8 cellular contexts compared by ENCODE assay signal in the genomic region with DNA sequence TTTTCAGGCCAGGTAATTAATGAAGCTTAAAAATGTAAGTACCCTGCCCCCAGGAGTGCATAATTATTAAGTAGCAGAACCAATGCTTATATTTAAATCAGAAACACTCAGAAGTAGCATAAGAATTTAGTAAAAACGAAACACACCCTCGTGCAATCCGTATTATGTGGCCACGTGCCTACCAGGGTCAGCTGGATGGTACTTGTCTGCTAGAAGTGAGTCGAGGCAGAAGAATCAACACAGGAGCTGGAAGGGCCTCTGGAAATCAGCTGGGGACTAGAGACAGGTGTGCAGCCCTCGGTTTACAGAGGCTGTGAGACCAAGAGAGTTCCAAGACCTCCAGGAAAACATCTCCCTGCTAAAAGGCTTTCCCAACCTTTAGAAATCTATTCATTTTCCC. TPM values are rescaled to one million over a fixed set of nuclear protein-coding genes. Genes with fewer than 3 reads are reported as not detected.
DNase-seq lines count a peak whose midpoint lies in the region; ATAC-seq, FAIRE-seq and TF ChIP-seq lines count a peak whose summit lies in the region.

No MANE protein-coding gene starts in this region.

- intact Hi-C loops in colonic mucosa (cut with DNase I) (loop anchor here (5.0 kb wide), 2 partner anchors 56 to 126 kb away; a partner anchor contains a TSS), mucosa of descending colon (cut with DNase I, micrococcal nuclease) (loop anchor here in 1 of 2 donors (10.0 kb wide), 1 partner anchor 76 kb away; no protein-coding TSS in a partner anchor)

- DNase-seq in stimulated activated CD4-positive, alpha-beta T cell treated with anti-CD3 and anti-CD28 coated beads, Interleukin-15, amount 100 ng/mL, for 24 hours, result peak; percentile 6
- no peak for DNase-seq in stimulated activated CD4-positive, alpha-beta T cell treated with anti-CD3 and anti-CD28 coated beads, Interleukin-4, amount 100 ng/mL, for 4 hours
- DNase-seq in colonic mucosa, result peak; percentile 37
- peak in 1 of 3 donors; percentile 33 for DNase-seq in mucosa of descending colon
- no peak for DNase-seq in RCC 7860 (ENCODE audit: low spot score)
- no peak for DNase-seq in NCI-H446 treated with DMSO at 0.1 percent for 48 hours (lab: John Stamatoyannopoulos, UW)
- DNase-seq in NCI-H524 treated with DMSO at 0.1 percent for 48 hours (lab: John Stamatoyannopoulos, UW), result no peak
- DNase-seq in stimulated activated CD4-positive, alpha-beta T cell treated with anti-CD3 and anti-CD28 coated beads, Interleukin-4, amount 100 ng/mL, for 24 hours, result no peak

- H3K36me3 ChIP-seq in colonic mucosa (no peaks in the 10 kb centered on the region), mucosa of descending colon (ENCODE audit: low read depth) (no peaks in the 10 kb centered on the region)

- ATAC-seq in mucosa of descending colon, result peak; percentile 40

- no peak for TF ChIP-seq CTCF in colonic mucosa (IDR thresholded peaks at IDR 0.05)
- no peak for TF ChIP-seq CTCF in mucosa of descending colon (IDR thresholded peaks at IDR 0.05)

- H3K9ac ChIP-seq in colonic mucosa (ENCODE audit: low read depth in 2 of 2, low read length in 2 of 2), result peak overlapping the region; percentile 30 to 87

- H3K4me3 ChIP-seq in colonic mucosa (peak overlapping the region; percentile 70), mucosa of descending colon (peak overlapping the region; percentile 1)

- FAIRE-seq in RCC 7860 (lab: Jason Lieb, UNC), result no peak

- H3K27ac ChIP-seq in colonic mucosa, result no peak overlapping the region

- no peaks in the 10 kb centered on the region for H3K9me3 ChIP-seq in colonic mucosa
- no peaks in the 10 kb centered on the region for H3K9me3 ChIP-seq in mucosa of descending colon

- H3K27me3 ChIP-seq in colonic mucosa, result no peaks in the 10 kb centered on the region

- no peaks in the 10 kb centered on the region for H3K4me1 ChIP-seq in colonic mucosa
- H3K4me1 ChIP-seq in mucosa of descending colon (ENCODE audit: low read depth), result no peaks in the 10 kb centered on the region

RNA-seq across cellular contexts. Expression of a gene that starts 0.6 kb away (rescaled TPM):
- 1 to 10 TPM; 3.9 to 4.8 TPM for total RNA-seq in colonic mucosa
- total RNA-seq in mucosa of descending colon, result 1 to 10 TPM; 3.3 to 9.8 (median 6.1) TPM

RNA-seq across cellular contexts. Expression of a gene that starts 37.3 kb away (rescaled TPM):
- 100 to 1,000 TPM; 156 to 164 TPM for total RNA-seq in colonic mucosa
- 100 to 1,000 TPM; 148 to 183 (median 172) TPM for total RNA-seq in mucosa of descending colon

RNA-seq across cellular contexts. Expression of a gene that starts 55.6 kb away (rescaled TPM):
- total RNA-seq in colonic mucosa (10 to 100 TPM; 11.8 to 39.2 TPM), mucosa of descending colon (10 to 100 TPM; 11.9 to 34.3 (median 19.7) TPM)

Comparison
In these comparisons a context has a peak if more than half of its experiments do, and no peak if none do; other contexts are left out.
1. DNase-seq: peak in stimulated activated CD4-positive, alpha-beta T cell treated with anti-CD3 and anti-CD28 coated beads, Interleukin-15, amount 100 ng/mL, for 24 hours (single experiment) and colonic mucosa (single experiment); none in stimulated activated CD4-positive, alpha-beta T cell treated with anti-CD3 and anti-CD28 coated beads, Interleukin-4, amount 100 ng/mL, for 4 hours (0 of 2), RCC 7860 (single experiment), NCI-H446 treated with DMSO at 0.1 percent for 48 hours (single experiment), NCI-H524 treated with DMSO at 0.1 percent for 48 hours (single experiment) and stimulated activated CD4-positive, alpha-beta T cell treated with anti-CD3 and anti-CD28 coated beads, Interleukin-4, amount 100 ng/mL, for 24 hours (single experiment).